ENCODE assay signal across 1 cellular context in the genomic region with DNA sequence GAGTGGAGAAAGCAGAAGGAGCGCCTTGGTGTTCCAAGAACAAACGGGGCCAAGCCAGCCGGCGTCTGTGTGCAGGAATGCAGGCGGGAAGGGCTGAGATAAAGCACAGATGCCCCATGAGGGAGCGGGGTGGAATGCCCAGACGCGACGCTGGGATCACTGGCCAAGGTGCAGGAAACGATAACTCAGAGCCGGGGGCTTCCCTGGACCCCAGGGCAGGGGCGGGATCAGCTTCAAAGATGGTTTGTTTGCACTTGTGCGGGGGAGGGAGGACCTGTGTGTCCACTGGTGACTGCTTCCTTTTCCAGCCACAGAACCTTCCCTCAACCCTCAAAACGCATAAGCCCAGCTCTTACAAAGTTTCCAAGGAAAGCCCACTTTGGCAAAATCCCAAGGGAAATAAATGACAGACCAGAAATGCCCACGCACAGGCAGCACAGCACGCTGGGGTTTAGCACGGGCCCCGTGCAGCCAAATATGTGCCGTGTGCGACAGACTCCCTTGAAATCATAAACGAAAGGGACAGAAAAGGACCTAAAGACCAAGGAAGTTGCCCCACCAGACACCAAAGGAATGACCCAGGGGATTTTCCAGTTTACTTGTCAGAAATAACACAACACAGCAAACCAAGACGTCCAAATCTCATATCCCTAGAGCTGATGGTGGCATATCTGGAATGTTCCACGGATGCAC.
TF ChIP-seq lines count a peak whose summit lies in the region.

No MANE protein-coding gene starts in this region.

TF ChIP-seq in HepG2, 621 proteins besides CTCF, POLR2A, EP300 and RAD21 (continued from another document and continues in another):
- TF ChIP-seq ZNF143 (CRISPR knock-in tag; IDR thresholded peaks at IDR 0.05) (no peak), PITX1 (CRISPR knock-in tag; IDR thresholded peaks at IDR 0.05) (peak; percentile 95), RXRB (CRISPR knock-in tag; IDR thresholded peaks at IDR 0.05; ENCODE audit: borderline replicate concordance) (peak; percentile 68; the same call in 1 of the 2 replicates), ZNF775 (CRISPR knock-in tag; IDR thresholded peaks at IDR 0.05; ENCODE audit: borderline replicate concordance) (no peak), ZEB1 (IDR thresholded peaks at IDR 0.05; ENCODE audit: insufficient replicate concordance, low read depth) (no peak), ZNF605 (CRISPR knock-in tag; IDR thresholded peaks at IDR 0.05) (peak; percentile 49), ZNF557 (CRISPR knock-in tag; IDR thresholded peaks at IDR 0.05) (peak; percentile 93), FOXP4 (CRISPR knock-in tag; IDR thresholded peaks at IDR 0.05) (peak; percentile 88), SMARCE1 (IDR thresholded peaks at IDR 0.05; ENCODE audit: borderline replicate concordance) (no peak), PREB (CRISPR knock-in tag; IDR thresholded peaks at IDR 0.05) (no peak), SOX13 (IDR thresholded peaks at IDR 0.05) (peak; percentile 43; the same call in 1 of the 2 replicates), SOX13 (CRISPR knock-in tag; conservative IDR thresholded peaks at IDR 0.05 in 1 of 2, IDR thresholded peaks at IDR 0.05 in 1 of 2) (peak in 1 of 2 experiments; percentile 70; a peak in 2 of 4 replicates), ZNF431 (CRISPR knock-in tag; IDR thresholded peaks at IDR 0.05; ENCODE audit: borderline replicate concordance, low read depth) (peak; percentile 48; the same call in 1 of the 2 replicates), TBX2 (CRISPR knock-in tag; IDR thresholded peaks at IDR 0.05; ENCODE audit: borderline replicate concordance) (peak; percentile 89), SP4 (CRISPR knock-in tag; IDR thresholded peaks at IDR 0.05) (no peak), NFATC3 (CRISPR knock-in tag; IDR thresholded peaks at IDR 0.05) (no peak), ZNF224 (CRISPR knock-in tag; IDR thresholded peaks at IDR 0.05) (no peak), PPARG (CRISPR knock-in tag; conservative IDR thresholded peaks at IDR 0.05) (peak; percentile 67), ZNF616 (CRISPR knock-in tag; IDR thresholded peaks at IDR 0.05; ENCODE audit: low read depth) (0 out of 2 replicates have a peak, but pooled peaks have one; percentile 52), ZNF720 (CRISPR knock-in tag; IDR thresholded peaks at IDR 0.05) (no peak), ZSCAN25 (CRISPR knock-in tag; IDR thresholded peaks at IDR 0.05) (peak; percentile 76), HNRNPL (IDR thresholded peaks at IDR 0.05; ENCODE audit: low read depth, low read length) (peak; percentile 93), ZNF20 (CRISPR knock-in tag; IDR thresholded peaks at IDR 0.05) (no peak), MXI1 (IDR thresholded peaks at IDR 0.05; ENCODE audit: borderline replicate concordance, low read depth, low read length) (no peak; the same call in 2 of the 3 replicates), RNF219 (CRISPR knock-in tag; IDR thresholded peaks at IDR 0.05) (no peak), NFKBIZ (CRISPR knock-in tag; IDR thresholded peaks at IDR 0.05) (no peak), HMGA1 (CRISPR knock-in tag; conservative IDR thresholded peaks at IDR 0.05) (no peak), SMAD9 (CRISPR knock-in tag; IDR thresholded peaks at IDR 0.05) (no peak), CENPT (CRISPR knock-in tag; IDR thresholded peaks at IDR 0.05; ENCODE audit: low read depth) (no peak), NCOR1 (IDR thresholded peaks at IDR 0.05; ENCODE audit: borderline replicate concordance, low read length) (peak; percentile 53; the same call in 1 of the 2 replicates), ZMAT3 (CRISPR knock-in tag; conservative IDR thresholded peaks at IDR 0.05) (peak; percentile 50; the same call in 1 of the 2 replicates), PCBP1 (IDR thresholded peaks at IDR 0.05; ENCODE audit: borderline replicate concordance, low read depth, low read length) (0 out of 2 replicates have a peak, but pooled peaks have one; percentile 59), SNAI1 (CRISPR knock-in tag; IDR thresholded peaks at IDR 0.05; ENCODE audit: borderline replicate concordance) (peak; percentile 97), ZNF891 (CRISPR knock-in tag; IDR thresholded peaks at IDR 0.05) (peak; percentile 38; the same call in 1 of the 2 replicates), GATA4 (IDR thresholded peaks at IDR 0.05; ENCODE audit: borderline replicate concordance, low read depth) (peak; percentile 51; the same call in 1 of the 2 replicates), ZNF7 (CRISPR knock-in tag; IDR thresholded peaks at IDR 0.05) (no peak), TSC22D2 (CRISPR knock-in tag; IDR thresholded peaks at IDR 0.05; ENCODE audit: borderline replicate concordance) (0 out of 2 replicates have a peak, but pooled peaks have one; percentile 32), TBP (CRISPR knock-in tag; IDR thresholded peaks at IDR 0.05) (0 out of 2 replicates have a peak, but pooled peaks have one; percentile 35), BCL6 (CRISPR knock-in tag; IDR thresholded peaks at IDR 0.05) (peak; percentile 87), HNF1A (IDR thresholded peaks at IDR 0.05; ENCODE audit: low read depth) (peak; percentile 79), HNF1A (CRISPR knock-in tag; IDR thresholded peaks at IDR 0.05; ENCODE audit: borderline replicate concordance) (peak; percentile 67; the same call in 1 of the 2 replicates), ZNF430 (CRISPR knock-in tag; IDR thresholded peaks at IDR 0.05) (peak; percentile 91; the same call in 1 of the 2 replicates), ZNF24 (IDR thresholded peaks at IDR 0.05) (no peak), ARHGAP35 (CRISPR knock-in tag; IDR thresholded peaks at IDR 0.05; ENCODE audit: borderline replicate concordance) (no peak), SOX5 (CRISPR knock-in tag; IDR thresholded peaks at IDR 0.05; ENCODE audit: borderline replicate concordance) (peak; percentile 70), YEATS4 (CRISPR knock-in tag; IDR thresholded peaks at IDR 0.05; ENCODE audit: borderline replicate concordance) (peak; percentile 81; the same call in 1 of the 2 replicates), FOXA3 (CRISPR knock-in tag; IDR thresholded peaks at IDR 0.05) (peak; percentile 86), SKI (IDR thresholded peaks at IDR 0.05; ENCODE audit: partially characterized antibody) (peak; percentile 67), ZNF572 (CRISPR knock-in tag; IDR thresholded peaks at IDR 0.05) (no peak), MIER3 (CRISPR knock-in tag; IDR thresholded peaks at IDR 0.05; ENCODE audit: borderline replicate concordance) (no peak), AKAP8 (CRISPR knock-in tag; IDR thresholded peaks at IDR 0.05) (no peak), PRPF4 (IDR thresholded peaks at IDR 0.05; ENCODE audit: low read depth, low read length, poor library complexity, severe bottlenecking) (peak; percentile 27), NPAS2 (CRISPR knock-in tag; IDR thresholded peaks at IDR 0.05; ENCODE audit: borderline replicate concordance) (no peak), CAMTA2 (CRISPR knock-in tag; IDR thresholded peaks at IDR 0.05; ENCODE audit: borderline replicate concordance) (no peak), ZNF691 (CRISPR knock-in tag; IDR thresholded peaks at IDR 0.05; ENCODE audit: borderline replicate concordance, low read depth) (peak; percentile 58; the same call in 1 of the 2 replicates), ZSCAN31 (CRISPR knock-in tag; IDR thresholded peaks at IDR 0.05; ENCODE audit: low read depth) (peak; percentile 66; the same call in 1 of the 2 replicates), ZSCAN12 (CRISPR knock-in tag; IDR thresholded peaks at IDR 0.05) (peak; percentile 59; the same call in 1 of the 2 replicates), PLRG1 (conservative IDR thresholded peaks at IDR 0.05) (no peak)
- TF ChIP-seq, protein P1, sequence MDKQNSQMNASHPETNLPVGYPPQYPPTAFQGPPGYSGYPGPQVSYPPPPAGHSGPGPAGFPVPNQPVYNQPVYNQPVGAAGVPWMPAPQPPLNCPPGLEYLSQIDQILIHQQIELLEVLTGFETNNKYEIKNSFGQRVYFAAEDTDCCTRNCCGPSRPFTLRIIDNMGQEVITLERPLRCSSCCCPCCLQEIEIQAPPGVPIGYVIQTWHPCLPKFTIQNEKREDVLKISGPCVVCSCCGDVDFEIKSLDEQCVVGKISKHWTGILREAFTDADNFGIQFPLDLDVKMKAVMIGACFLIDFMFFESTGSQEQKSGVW (CRISPR knock-in tag; IDR thresholded peaks at IDR 0.05; ENCODE audit: borderline replicate concordance), result no peak
- TF ChIP-seq, protein P2, sequence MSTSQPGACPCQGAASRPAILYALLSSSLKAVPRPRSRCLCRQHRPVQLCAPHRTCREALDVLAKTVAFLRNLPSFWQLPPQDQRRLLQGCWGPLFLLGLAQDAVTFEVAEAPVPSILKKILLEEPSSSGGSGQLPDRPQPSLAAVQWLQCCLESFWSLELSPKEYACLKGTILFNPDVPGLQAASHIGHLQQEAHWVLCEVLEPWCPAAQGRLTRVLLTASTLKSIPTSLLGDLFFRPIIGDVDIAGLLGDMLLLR (CRISPR knock-in tag; IDR thresholded peaks at IDR 0.05), result peak; percentile 80; the same call in 1 of the 2 replicates
